ENCODE assay signal across 19 cellular contexts in genomic region chr6:83169096-83169495, GRCh38.
"Had no signal": no experiment of that assay in that cellular context is flagged by ENCODE, and none has a peak within 500 bp of the region (broad histone marks: within the 10 kb centered on the region; RNA-seq: fewer than 3 reads in every experiment).

No MANE protein-coding gene starts in this region.

- ATAC-seq: gastrocnemius medialis; left lobe of liver; mucosa of descending colon; natural killer cell treated with Interleukin-12 subunit alpha and Interleukin-12 subunit beta and Interleukin-15 and Interleukin-18, amount 100 ng/mL, for 72 hours had no signal

- H3K9me3 ChIP-seq: gastrocnemius medialis, mucosa of descending colon, neutrophil, prostate gland, right atrium auricular region, sigmoid colon, stomach, thyroid gland, vagina had no signal

- H3K4me3 ChIP-seq: gastrocnemius medialis, lung, mucosa of descending colon, prostate gland, right atrium auricular region, sigmoid colon, stomach, thyroid gland, vagina had no signal

- H3K27me3 ChIP-seq: gastrocnemius medialis, neutrophil, right atrium auricular region, sigmoid colon, stomach, thyroid gland, vagina had no signal

- H3K27ac ChIP-seq: gastrocnemius medialis, neutrophil, prostate gland, right atrium auricular region, sigmoid colon, thyroid gland, vagina had no signal

- H3K4me1 ChIP-seq: gastrocnemius medialis, prostate gland, right atrium auricular region, sigmoid colon, thyroid gland, vagina had no signal

- DNase-seq: cortex of kidney; foreskin fibroblast; gastrocnemius medialis; kidney; mucosa of descending colon; naive B cell; sigmoid colon; stimulated activated CD4-positive, alpha-beta T cell treated with anti-CD3 and anti-CD28 coated beads, Interleukin-15, amount 100 ng/mL, for 24 hours; stimulated activated CD4-positive, alpha-beta T cell treated with anti-CD3 and anti-CD28 coated beads, Interleukin-2, amount 100 ng/mL, for 48 hours; stimulated activated naive CD4-positive, alpha-beta T cell treated with Interleukin-2 at 50 U/mL for 16 hours; stomach; thyroid gland had no signal
